Comparison of ENCODE assay signal across 13 cellular contexts in genomic region chr9:129221233-129221632, GRCh38. TPM values are rescaled to one million over a fixed set of nuclear protein-coding genes. Genes with fewer than 3 reads are reported as not detected.
DNase-seq lines count a peak whose midpoint lies in the region; FAIRE-seq and TF ChIP-seq lines count a peak whose summit lies in the region.
"Had no signal": no experiment of that assay in that cellular context is flagged by ENCODE, and none has a peak within 500 bp of the region (broad histone marks: within the 10 kb centered on the region; RNA-seq: fewer than 3 reads in every experiment).

No MANE protein-coding gene starts in this region.

- no peaks in the 10 kb centered on the region for H3K9me3 Mint-ChIP-seq in neural progenitor cell

- no peak overlapping the region for H3K4me2 ChIP-seq in neural progenitor cell

- H3K27me3 Mint-ChIP-seq in neural progenitor cell (ENCODE audit: insufficient read depth, low read depth): peaks cover 29% of the 10 kb centered on the region

- no peak overlapping the region for H2AFZ ChIP-seq in neural progenitor cell (replicated peaks)

- H3K4me3 ChIP-seq in neural progenitor cell (no peak overlapping the region), kidney (ENCODE audit: low read length in 2 of 2) (no peak overlapping the region), BE2C (ENCODE audit: low read depth, low read length) (no peak overlapping the region)
- H3K4me3 ChIP-seq: right atrium auricular region had no signal

- TF ChIP-seq CTCF in neural progenitor cell (IDR thresholded peaks at IDR 0.05) (no peak), kidney (IDR thresholded peaks at IDR 0.05; ENCODE audit: borderline replicate concordance, extremely low read depth, insufficient read depth) (no peak), BE2C (IDR thresholded peaks at IDR 0.05; ENCODE audit: low read depth, low read length) (no peak)

- intact Hi-C loops in kidney (cut with DNase I): no loop called here

- no peaks in the 10 kb centered on the region for H3K36me3 Mint-ChIP-seq in neural progenitor cell

- H3K79me2 ChIP-seq in neural progenitor cell (ENCODE audit: low read depth): no peaks in the 10 kb centered on the region

- H3K27me3 ChIP-seq in neural progenitor cell (no peaks in the 10 kb centered on the region), BE2C (no peaks in the 10 kb centered on the region)
- H3K27me3 ChIP-seq: right atrium auricular region had no signal

- H3K9ac ChIP-seq in neural progenitor cell (no peak overlapping the region), kidney (ENCODE audit: low read length in 2 of 2) (no peak overlapping the region)

- no peak overlapping the region for H3K4me3 Mint-ChIP-seq in neural progenitor cell

- H3K27ac Mint-ChIP-seq in neural progenitor cell: peak overlapping the region; percentile 10

- DNase-seq in SKM-1 (lab: John Stamatoyannopoulos, UW; ENCODE audit: unreplicated experiment): peak; percentile 32
- no peak for DNase-seq in SKM-1 treated with dmso at 0.1 percent for 144 hours (lab: John Stamatoyannopoulos, UW; ENCODE audit: unreplicated experiment)
- peak; percentile 55 for DNase-seq in HT1080 (ENCODE audit: low read depth)
- peak; percentile 44 for DNase-seq in activated CD8-positive, alpha-beta memory T cell treated with anti-CD3 and anti-CD28 coated beads, Interleukin-2, amount 50 U/mL, for 4 hours
- no peak for DNase-seq in neural progenitor cell (ENCODE audit: low spot score)
- no peak for DNase-seq in kidney
- no peak for DNase-seq in DMS53 (lab: John Stamatoyannopoulos, UW)
- DNase-seq in BE2C: no peak
- DNase-seq: 8988T, cerebellar nuclear complex, NCI-H2081, substantia nigra had no signal

- H3K9me3 ChIP-seq in neural progenitor cell (ENCODE audit: low read depth) (no peaks in the 10 kb centered on the region), kidney (ENCODE audit: control insufficient read depth in 1 of 2, low read length in 2 of 2) (no peaks in the 10 kb centered on the region), BE2C (no peaks in the 10 kb centered on the region)
- H3K9me3 ChIP-seq: right atrium auricular region had no signal

- H3K4me1 ChIP-seq in neural progenitor cell: peaks cover 19% of the 10 kb centered on the region
- peaks cover 0 to 6% of the 10 kb centered on the region in 2 donors for H3K4me1 ChIP-seq in kidney (ENCODE audit: control insufficient read depth in 1 of 2, insufficient read depth in 1 of 2, low read depth in 1 of 2, low read length in 2 of 2)
- H3K4me1 ChIP-seq in BE2C: peaks cover 3% of the 10 kb centered on the region; the same call in 1 of the 2 replicates

- peaks cover 8% of the 10 kb centered on the region for H3F3A ChIP-seq in neural progenitor cell (ENCODE audit: low read depth)

- H3K27ac ChIP-seq in neural progenitor cell (no peak overlapping the region), kidney (ENCODE audit: low read depth in 2 of 2, low read length in 2 of 2) (no peak overlapping the region)
- H3K27ac ChIP-seq: right atrium auricular region had no signal

- peaks cover 51% of the 10 kb centered on the region for H3K4me1 Mint-ChIP-seq in neural progenitor cell

- no peaks in the 10 kb centered on the region for H4K20me1 ChIP-seq in neural progenitor cell (ENCODE audit: low read depth)

- FAIRE-seq in kidney (lab: Jason Lieb, UNC): no peak

- no peaks in the 10 kb centered on the region for H3K36me3 ChIP-seq in neural progenitor cell
- no peaks in the 10 kb centered on the region for H3K36me3 ChIP-seq in kidney (ENCODE audit: control insufficient read depth in 1 of 2, insufficient read depth in 2 of 2, low read length in 2 of 2)
- no peaks in the 10 kb centered on the region for H3K36me3 ChIP-seq in BE2C
- H3K36me3 ChIP-seq: right atrium auricular region had no signal

RNA-seq across cellular contexts. Expression of gene IER5L, which starts 43.2 kb away (rescaled TPM):
- total RNA-seq in HT1080 (2014; rRNA removed; shearing (Covaris generic)): 58.9 and 76.5 TPM in 2 replicates
- polyA plus RNA-seq in HT1080 (2015; cell fraction: cytosol; rRNA removed): 20.3 and 22.7 TPM in 2 replicates
- polyA plus RNA-seq in HT1080 (2015; cell fraction: nucleus; rRNA removed): 23.0 and 25.0 TPM in 2 replicates
- 12.2 and 32.7 TPM in 2 replicates for total RNA-seq in neural progenitor cell (ENCODE audit: low replicate concordance)
- 46.9 TPM for total RNA-seq in kidney
- 18.0 TPM for polyA plus RNA-seq in kidney (ENCODE audit: insufficient read depth, low read depth, low replicate concordance)
- 38.6 TPM for polyA plus RNA-seq in BE2C (2012; ENCODE audit: insufficient read depth, insufficient read length, low read depth)

Comparison
In these comparisons a context has a peak if more than half of its experiments do, and no peak if none do; other contexts are left out.
1. DNase-seq: peak in SKM-1 (single experiment), HT1080 (single experiment) and activated CD8-positive, alpha-beta memory T cell treated with anti-CD3 and anti-CD28 coated beads, Interleukin-2, amount 50 U/mL, for 4 hours (single experiment); none in SKM-1 treated with dmso at 0.1 percent for 144 hours (single experiment), neural progenitor cell (single experiment), kidney (single experiment), DMS53 (single experiment) and BE2C (single experiment).